ENCODE assay signal across 8 cellular contexts in the genomic region with DNA sequence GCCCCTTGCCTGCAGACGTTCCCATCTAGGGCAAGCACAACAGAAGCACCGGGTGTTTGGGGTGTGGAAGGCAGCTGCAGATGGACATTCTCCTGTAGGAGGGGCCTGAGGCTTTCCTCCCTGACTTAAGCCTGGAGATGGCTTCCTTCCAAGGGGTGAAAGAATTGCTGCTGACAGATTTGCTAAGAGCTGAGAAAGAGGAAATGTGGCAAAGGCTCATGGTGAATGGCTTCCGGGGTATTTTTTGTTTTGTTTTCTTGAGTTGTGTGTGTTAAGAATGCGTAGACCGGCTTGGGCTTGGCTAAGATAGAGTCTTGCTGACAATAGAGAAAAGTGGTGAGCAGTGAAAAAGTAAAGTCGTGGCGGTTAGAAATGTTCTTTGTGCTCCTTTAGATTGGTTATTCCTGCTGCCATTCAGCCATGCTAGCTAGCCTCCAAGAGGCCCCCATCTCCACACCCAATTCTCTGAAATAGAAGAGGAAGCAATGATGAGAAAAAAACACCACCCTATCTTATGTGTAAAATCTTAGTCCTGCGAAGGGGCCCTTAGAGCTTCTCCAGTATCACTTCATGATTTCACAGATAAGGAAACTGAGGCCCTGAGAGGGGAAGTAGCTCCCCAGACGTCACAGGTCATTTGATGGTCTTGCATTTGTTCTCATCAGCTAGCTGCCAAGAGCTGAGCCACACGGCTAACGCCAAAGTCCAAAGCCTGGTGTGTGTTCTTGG. TPM values are rescaled to one million over a fixed set of nuclear protein-coding genes. Genes with fewer than 3 reads are reported as not detected.
DNase-seq lines count a peak whose midpoint lies in the region; ATAC-seq and TF ChIP-seq lines count a peak whose summit lies in the region.

No MANE protein-coding gene starts in this region.

- H3K27me3 Mint-ChIP-seq in activated CD8-positive, alpha-beta T cell treated with anti-CD3 and anti-CD28 coated beads for 36 hours, result no peaks in the 10 kb centered on the region

- peak overlapping the region; percentile 70 for H3K4me3 Mint-ChIP-seq in activated CD8-positive, alpha-beta T cell treated with anti-CD3 and anti-CD28 coated beads for 36 hours
- peak overlapping the region; percentile 76 for H3K4me3 Mint-ChIP-seq in stimulated activated effector memory CD8-positive, alpha-beta T cell treated with anti-CD3 and anti-CD28 coated beads, Interleukin-12 subunit alpha, Interleukin-12 subunit beta, amount 100 ng/mL, for 72 hours

- CTCF ChIA-PET in activated CD8-positive, alpha-beta T cell treated with anti-CD3 and anti-CD28 coated beads for 36 hours (lab: Charles Lee), result interaction anchor here (1.1 to 19.1 kb wide), 8 partner anchors 8 to 113 kb away, joined by 3 to 583 read pairs (median 5); no protein-coding TSS in a partner anchor

- peak; percentile 68 for DNase-seq in D341Med (ENCODE audit: low spot score)
- peak in 48 of 76 experiments; percentile 3 to 67 (median 33) for DNase-seq in HUDEP-2 (lab: John Stamatoyannopoulos, UW; ENCODE audit: unreplicated experiment in 76 of 76)
- DNase-seq in activated CD8-positive, alpha-beta T cell treated with anti-CD3 and anti-CD28 coated beads for 36 hours, result peak; percentile 70
- DNase-seq in glomerular endothelial cell (ENCODE audit: extremely low read depth, low read depth, low spot score), result peak; percentile 92
- DNase-seq in stimulated activated effector memory CD8-positive, alpha-beta T cell treated with anti-CD3 and anti-CD28 coated beads, Interleukin-12 subunit alpha, Interleukin-12 subunit beta, amount 100 ng/mL, for 72 hours (ENCODE audit: low spot score in 2 of 2), result peak; percentile 27 to 73
- no peak for DNase-seq in NCI-H187 treated with DMSO at 0.1 percent for 48 hours (lab: John Stamatoyannopoulos, UW)

- peak; percentile 42 for ATAC-seq in activated CD8-positive, alpha-beta T cell treated with anti-CD3 and anti-CD28 coated beads for 36 hours
- peak; percentile 58 for ATAC-seq in stimulated activated effector memory CD8-positive, alpha-beta T cell treated with anti-CD3 and anti-CD28 coated beads, Interleukin-12 subunit alpha, Interleukin-12 subunit beta, amount 100 ng/mL, for 72 hours
- ATAC-seq in HG03520 (IDR thresholded peaks at IDR 0.05; ENCODE audit: unreplicated experiment), result no peak
- no peak for ATAC-seq in GM21423 (IDR thresholded peaks at IDR 0.05; ENCODE audit: unreplicated experiment)

- no peak for TF ChIP-seq CTCF in activated CD8-positive, alpha-beta T cell treated with anti-CD3 and anti-CD28 coated beads for 36 hours (IDR thresholded peaks at IDR 0.05)

- peaks cover 88% of the 10 kb centered on the region for H3K36me3 Mint-ChIP-seq in activated CD8-positive, alpha-beta T cell treated with anti-CD3 and anti-CD28 coated beads for 36 hours (ENCODE audit: low read depth)
- H3K36me3 Mint-ChIP-seq in stimulated activated effector memory CD8-positive, alpha-beta T cell treated with anti-CD3 and anti-CD28 coated beads, Interleukin-12 subunit alpha, Interleukin-12 subunit beta, amount 100 ng/mL, for 72 hours, result peaks cover 98% of the 10 kb centered on the region

- peaks cover 93% of the 10 kb centered on the region for H3K4me1 Mint-ChIP-seq in activated CD8-positive, alpha-beta T cell treated with anti-CD3 and anti-CD28 coated beads for 36 hours (ENCODE audit: low read depth)
- peaks cover 100% of the 10 kb centered on the region for H3K4me1 Mint-ChIP-seq in stimulated activated effector memory CD8-positive, alpha-beta T cell treated with anti-CD3 and anti-CD28 coated beads, Interleukin-12 subunit alpha, Interleukin-12 subunit beta, amount 100 ng/mL, for 72 hours

- intact Hi-C loops in activated CD8-positive, alpha-beta T cell treated with anti-CD3 and anti-CD28 coated beads for 36 hours (cut with micrococcal nuclease), result no loop called here

- no peaks in the 10 kb centered on the region for H3K9me3 Mint-ChIP-seq in activated CD8-positive, alpha-beta T cell treated with anti-CD3 and anti-CD28 coated beads for 36 hours
- H3K9me3 Mint-ChIP-seq in stimulated activated effector memory CD8-positive, alpha-beta T cell treated with anti-CD3 and anti-CD28 coated beads, Interleukin-12 subunit alpha, Interleukin-12 subunit beta, amount 100 ng/mL, for 72 hours, result no peaks in the 10 kb centered on the region

- peak overlapping the region; percentile 100 for H3K27ac Mint-ChIP-seq in activated CD8-positive, alpha-beta T cell treated with anti-CD3 and anti-CD28 coated beads for 36 hours
- H3K27ac Mint-ChIP-seq in stimulated activated effector memory CD8-positive, alpha-beta T cell treated with anti-CD3 and anti-CD28 coated beads, Interleukin-12 subunit alpha, Interleukin-12 subunit beta, amount 100 ng/mL, for 72 hours, result peak overlapping the region; percentile 99

- POLR2A ChIA-PET in activated CD8-positive, alpha-beta T cell treated with anti-CD3 and anti-CD28 coated beads for 36 hours (lab: Charles Lee), result interaction anchor here (0.7 to 30.6 kb wide), 7 partner anchors 8 to 335 kb away, joined by 3 to 1021 read pairs (median 4); no protein-coding TSS in a partner anchor

RNA-seq across cellular contexts. Expression of a gene that starts 36.9 kb away (rescaled TPM):
- total RNA-seq in activated CD8-positive, alpha-beta T cell treated with anti-CD3 and anti-CD28 coated beads for 36 hours, result 100 to 1,000 TPM; 100 to 102 TPM
- total RNA-seq in glomerular endothelial cell, result 39.8 and 44.9 TPM in 2 replicates

Comparison
In these comparisons a context has a peak if more than half of its experiments do, and no peak if none do; other contexts are left out.
1. ATAC-seq: peak in activated CD8-positive, alpha-beta T cell treated with anti-CD3 and anti-CD28 coated beads for 36 hours (single experiment) and stimulated activated effector memory CD8-positive, alpha-beta T cell treated with anti-CD3 and anti-CD28 coated beads, Interleukin-12 subunit alpha, Interleukin-12 subunit beta, amount 100 ng/mL, for 72 hours (single experiment); none in HG03520 (single experiment) and GM21423 (single experiment).